Comparison of ENCODE assay signal across 9 cellular contexts in genomic region chr2:150167711-150168110, GRCh38.
DNase-seq lines count a peak whose midpoint lies in the region; ATAC-seq and TF ChIP-seq lines count a peak whose summit lies in the region.
"Had no signal": no experiment of that assay in that cellular context is flagged by ENCODE, and none has a peak within 500 bp of the region (broad histone marks: within the 10 kb centered on the region; RNA-seq: fewer than 3 reads in every experiment).

No MANE protein-coding gene starts in this region.

- no peak overlapping the region for H2AFZ ChIP-seq in OCI-LY7 (ENCODE audit: low read length)
- H2AFZ ChIP-seq: GM23338 had no signal

- H3K27ac Mint-ChIP-seq in activated CD8-positive, alpha-beta T cell treated with anti-CD3 and anti-CD28 coated beads, Interleukin-2, amount 10 ng/mL, durations not matched to agents 7 days and 5 days, result no peak overlapping the region
- H3K27ac Mint-ChIP-seq: GM23338 had no signal

- H3K9me3 Mint-ChIP-seq in activated CD8-positive, alpha-beta T cell treated with anti-CD3 and anti-CD28 coated beads, Interleukin-2, amount 10 ng/mL, durations not matched to agents 7 days and 5 days (ENCODE audit: insufficient read depth), result peaks cover 4% of the 10 kb centered on the region

- no peaks in the 10 kb centered on the region for H3K9me2 ChIP-seq in OCI-LY7 (ENCODE audit: insufficient read depth, low read length)

- CTCF ChIA-PET in HEK293 (lab: Yijun Ruan, JAX) (interaction anchor here (0.6 kb wide), 1 partner anchor 369 kb away, joined by 4 read pairs; no protein-coding TSS in a partner anchor), OCI-LY7 (lab: Charles Lee; ENCODE audit: unreplicated experiment) (no interaction called here)
- CTCF ChIA-PET in activated CD8-positive, alpha-beta T cell treated with anti-CD3 and anti-CD28 coated beads, Interleukin-2, amount 10 ng/mL, durations not matched to agents 7 days and 5 days (lab: Charles Lee), result no interaction called here

- intact Hi-C loops in OCI-LY7 (cut with micrococcal nuclease; ENCODE audit: unreplicated experiment), result no loop called here

- no peak for TF ChIP-seq CTCF in HEK293 (tag by site-specific recombination; IDR thresholded peaks at IDR 0.05)
- TF ChIP-seq CTCF in OCI-LY7 (conservative IDR thresholded peaks at IDR 0.05; ENCODE audit: low read length), result no peak

- H3K4me1 Mint-ChIP-seq in activated CD8-positive, alpha-beta T cell treated with anti-CD3 and anti-CD28 coated beads, Interleukin-2, amount 10 ng/mL, durations not matched to agents 7 days and 5 days (ENCODE audit: low read depth), result peaks cover 2% of the 10 kb centered on the region
- H3K4me1 Mint-ChIP-seq: GM23338 had no signal

- no peaks in the 10 kb centered on the region for H4K20me1 ChIP-seq in OCI-LY7 (ENCODE audit: insufficient read depth, low read length)

- ATAC-seq in GM18499 (IDR thresholded peaks at IDR 0.05; ENCODE audit: insufficient read depth, unreplicated experiment), result peak; percentile 100
- no peak for ATAC-seq in HG03108 (IDR thresholded peaks at IDR 0.05; ENCODE audit: unreplicated experiment)
- ATAC-seq in activated CD8-positive, alpha-beta T cell treated with anti-CD3 and anti-CD28 coated beads, Interleukin-2, amount 10 ng/mL, durations not matched to agents 7 days and 5 days, result no peak
- ATAC-seq: GM23338 had no signal

- DNase-seq in LHCN-M2 (ENCODE audit: low read depth) (peak; percentile 76), glomerular visceral epithelial cell (ENCODE audit: extremely low spot score) (peak; percentile 66), D341Med (ENCODE audit: low spot score) (no peak), OCI-LY7 (ENCODE audit: low spot score) (no peak)
- no peak for DNase-seq in activated CD8-positive, alpha-beta T cell treated with anti-CD3 and anti-CD28 coated beads, Interleukin-2, amount 10 ng/mL, durations not matched to agents 7 days and 5 days

- POLR2A ChIA-PET in HEK293 (lab: Yijun Ruan, JAX), result interaction anchor here (0.8 kb wide), 1 partner anchor 581 kb away, joined by 3 read pairs; no protein-coding TSS in a partner anchor
- POLR2A ChIA-PET in activated CD8-positive, alpha-beta T cell treated with anti-CD3 and anti-CD28 coated beads, Interleukin-2, amount 10 ng/mL, durations not matched to agents 7 days and 5 days (lab: Charles Lee), result no interaction called here
- POLR2A ChIA-PET in OCI-LY7 (lab: Charles Lee), result no interaction called here

- H3K4me2 ChIP-seq in OCI-LY7 (ENCODE audit: low read length), result no peak overlapping the region
- H3K4me2 ChIP-seq: GM23338 had no signal

- H3K4me1 ChIP-seq in HEK293 (ENCODE audit: control insufficient read depth, insufficient read depth, low read length), result peaks cover 3% of the 10 kb centered on the region; the same call in 1 of the 2 replicates
- H3K4me1 ChIP-seq in OCI-LY7 (ENCODE audit: insufficient read depth, low read length, poor library complexity, severe bottlenecking), result no peaks in the 10 kb centered on the region

- H3K9me3 ChIP-seq in HEK293 (ENCODE audit: control insufficient read depth, insufficient read depth, low read depth, low read length), result no peaks in the 10 kb centered on the region
- H3K9me3 ChIP-seq in OCI-LY7 (ENCODE audit: low read length), result no peaks in the 10 kb centered on the region

- no TSS peak for BruUV-seq in OCI-LY7 (replicated peaks; lab: Mats Ljungman, UMichigan)

- H3K27me3 Mint-ChIP-seq in activated CD8-positive, alpha-beta T cell treated with anti-CD3 and anti-CD28 coated beads, Interleukin-2, amount 10 ng/mL, durations not matched to agents 7 days and 5 days (ENCODE audit: low read depth), result no peaks in the 10 kb centered on the region

- no peaks in the 10 kb centered on the region for H3K79me2 ChIP-seq in OCI-LY7 (ENCODE audit: insufficient read depth, low read depth, low read length)

- H3K4me3 Mint-ChIP-seq in activated CD8-positive, alpha-beta T cell treated with anti-CD3 and anti-CD28 coated beads, Interleukin-2, amount 10 ng/mL, durations not matched to agents 7 days and 5 days, result no peak overlapping the region
- H3K4me3 Mint-ChIP-seq: GM23338 had no signal

- H3K36me3 Mint-ChIP-seq in activated CD8-positive, alpha-beta T cell treated with anti-CD3 and anti-CD28 coated beads, Interleukin-2, amount 10 ng/mL, durations not matched to agents 7 days and 5 days (ENCODE audit: low read depth), result no peaks in the 10 kb centered on the region

- H3K4me3 ChIP-seq in HEK293 (ENCODE audit: low read depth, low read length) (no peak overlapping the region), OCI-LY7 (ENCODE audit: low read depth, low read length, poor library complexity, severe bottlenecking) (no peak overlapping the region)
- H3K4me3 ChIP-seq: GM23338 had no signal

- H3K27ac ChIP-seq in HEK293 (ENCODE audit: extremely low read depth, low read depth, low read length) (no peak overlapping the region), OCI-LY7 (ENCODE audit: low read depth, low read length, poor library complexity, severe bottlenecking) (no peak overlapping the region)

- no peaks in the 10 kb centered on the region for H3K36me3 ChIP-seq in HEK293 (ENCODE audit: control insufficient read depth in 2 of 2, insufficient read depth in 1 of 2, low read length in 2 of 2)
- no peaks in the 10 kb centered on the region for H3K36me3 ChIP-seq in OCI-LY7 (ENCODE audit: insufficient read depth, low read length)

TF ChIP-seq in HEK293, 187 proteins besides CTCF, POLR2A, EP300 and RAD21 (continues in another document):
- TF ChIP-seq PRDM10 (tag by site-specific recombination; IDR thresholded peaks at IDR 0.05), result peak; percentile 34; the same call in 1 of the 2 replicates
- peak; percentile 17; the same call in 1 of the 2 replicates for TF ChIP-seq OSR2 (tag by site-specific recombination; IDR thresholded peaks at IDR 0.05)
- TF ChIP-seq PRDM6 (tag by site-specific recombination; IDR thresholded peaks at IDR 0.05), result peak; percentile 34; the same call in 1 of the 2 replicates
- no peak for TF ChIP-seq PRDM1 (tag by site-specific recombination; IDR thresholded peaks at IDR 0.05)
- no peak for TF ChIP-seq ZNF560 (tag by site-specific recombination; IDR thresholded peaks at IDR 0.05; ENCODE audit: borderline replicate concordance)
- 0 out of 2 replicates have a peak, but pooled peaks have one; percentile 23 for TF ChIP-seq SP7 (tag by site-specific recombination; IDR thresholded peaks at IDR 0.05)
- TF ChIP-seq ZNF449 (tag by site-specific recombination; IDR thresholded peaks at IDR 0.05), result no peak

Comparison
In these comparisons a context has a peak if more than half of its experiments do, and no peak if none do; other contexts are left out.
1. DNase-seq: peak in LHCN-M2 (single experiment) and glomerular visceral epithelial cell (single experiment); none in D341Med (single experiment), activated CD8-positive, alpha-beta T cell treated with anti-CD3 and anti-CD28 coated beads, Interleukin-2, amount 10 ng/mL, durations not matched to agents 7 days and 5 days (single experiment) and OCI-LY7 (single experiment).